ENCODE assay signal across 1 cellular context in the genomic region with DNA sequence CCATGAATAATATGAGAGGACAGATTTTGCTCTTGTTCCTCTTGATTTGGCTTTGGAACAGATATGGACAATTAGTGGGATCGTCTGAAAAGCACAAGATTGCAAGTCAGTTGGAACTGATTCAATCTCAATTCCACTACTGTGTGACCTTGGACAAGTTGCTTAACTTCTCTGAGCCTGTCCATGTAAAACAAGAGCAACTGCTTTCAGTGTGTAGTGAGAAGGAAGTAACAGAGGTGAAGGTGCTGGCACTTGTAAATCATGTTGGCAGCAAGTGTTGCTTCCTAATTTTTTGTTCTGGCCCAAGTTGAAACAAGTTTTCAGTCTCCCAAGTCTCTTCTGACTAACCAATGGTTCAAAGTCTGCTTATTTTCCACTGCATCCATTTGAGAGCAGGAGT.
A peak's percentile ranks its signal among the peaks of the same experiment; 100 is the strongest.
TF ChIP-seq lines count a peak whose summit lies in the region.

No MANE protein-coding gene starts in this region.

TF ChIP-seq in HEK293, 187 proteins besides CTCF, POLR2A, EP300 and RAD21:
- TF ChIP-seq ZNF560 (tag by site-specific recombination; IDR thresholded peaks at IDR 0.05; ENCODE audit: borderline replicate concordance): no peak
- peak; percentile 95 for TF ChIP-seq ZNF768 (tag by site-specific recombination; IDR thresholded peaks at IDR 0.05)
- TF ChIP-seq, protein P1, sequence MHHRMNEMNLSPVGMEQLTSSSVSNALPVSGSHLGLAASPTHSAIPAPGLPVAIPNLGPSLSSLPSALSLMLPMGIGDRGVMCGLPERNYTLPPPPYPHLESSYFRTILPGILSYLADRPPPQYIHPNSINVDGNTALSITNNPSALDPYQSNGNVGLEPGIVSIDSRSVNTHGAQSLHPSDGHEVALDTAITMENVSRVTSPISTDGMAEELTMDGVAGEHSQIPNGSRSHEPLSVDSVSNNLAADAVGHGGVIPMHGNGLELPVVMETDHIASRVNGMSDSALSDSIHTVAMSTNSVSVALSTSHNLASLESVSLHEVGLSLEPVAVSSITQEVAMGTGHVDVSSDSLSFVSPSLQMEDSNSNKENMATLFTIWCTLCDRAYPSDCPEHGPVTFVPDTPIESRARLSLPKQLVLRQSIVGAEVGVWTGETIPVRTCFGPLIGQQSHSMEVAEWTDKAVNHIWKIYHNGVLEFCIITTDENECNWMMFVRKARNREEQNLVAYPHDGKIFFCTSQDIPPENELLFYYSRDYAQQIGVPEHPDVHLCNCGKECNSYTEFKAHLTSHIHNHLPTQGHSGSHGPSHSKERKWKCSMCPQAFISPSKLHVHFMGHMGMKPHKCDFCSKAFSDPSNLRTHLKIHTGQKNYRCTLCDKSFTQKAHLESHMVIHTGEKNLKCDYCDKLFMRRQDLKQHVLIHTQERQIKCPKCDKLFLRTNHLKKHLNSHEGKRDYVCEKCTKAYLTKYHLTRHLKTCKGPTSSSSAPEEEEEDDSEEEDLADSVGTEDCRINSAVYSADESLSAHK (tag by site-specific recombination; IDR thresholded peaks at IDR 0.05): no peak
